2 cellular contexts compared by ENCODE assay signal in the genomic region with DNA sequence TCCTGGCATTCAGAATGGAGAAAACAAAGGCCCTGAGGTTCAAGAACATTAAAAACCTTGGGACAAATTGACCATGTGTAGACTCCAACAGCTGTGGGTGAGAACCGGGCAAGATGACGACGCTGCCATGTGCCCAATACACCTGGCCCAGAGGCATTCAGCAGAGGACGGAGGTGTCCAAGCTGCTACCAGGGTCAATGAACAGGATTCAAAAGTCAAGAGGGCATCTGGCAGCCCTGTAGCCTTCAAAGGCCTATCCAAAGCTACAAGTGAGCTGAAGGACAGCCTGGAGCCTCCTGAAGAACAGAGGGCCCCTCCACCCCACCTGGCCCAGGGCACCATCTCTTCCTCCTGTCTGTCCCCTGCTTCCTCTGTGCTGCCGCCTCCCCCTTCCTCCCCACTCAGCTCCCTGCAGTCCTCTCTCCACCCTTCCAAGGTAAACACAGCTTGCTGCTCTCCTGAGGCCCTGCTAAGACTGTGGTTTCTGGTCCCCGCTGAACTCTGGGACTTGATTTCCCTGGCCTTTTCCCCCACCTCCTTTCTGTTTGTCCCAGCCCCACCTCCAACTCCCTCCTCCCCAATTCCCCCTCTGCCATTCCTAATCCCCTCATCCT.
TF ChIP-seq lines count a peak whose summit lies in the region.

No MANE protein-coding gene starts in this region.

TF ChIP-seq in HepG2, 621 proteins besides CTCF, POLR2A, EP300 and RAD21:
- TF ChIP-seq, protein P1, sequence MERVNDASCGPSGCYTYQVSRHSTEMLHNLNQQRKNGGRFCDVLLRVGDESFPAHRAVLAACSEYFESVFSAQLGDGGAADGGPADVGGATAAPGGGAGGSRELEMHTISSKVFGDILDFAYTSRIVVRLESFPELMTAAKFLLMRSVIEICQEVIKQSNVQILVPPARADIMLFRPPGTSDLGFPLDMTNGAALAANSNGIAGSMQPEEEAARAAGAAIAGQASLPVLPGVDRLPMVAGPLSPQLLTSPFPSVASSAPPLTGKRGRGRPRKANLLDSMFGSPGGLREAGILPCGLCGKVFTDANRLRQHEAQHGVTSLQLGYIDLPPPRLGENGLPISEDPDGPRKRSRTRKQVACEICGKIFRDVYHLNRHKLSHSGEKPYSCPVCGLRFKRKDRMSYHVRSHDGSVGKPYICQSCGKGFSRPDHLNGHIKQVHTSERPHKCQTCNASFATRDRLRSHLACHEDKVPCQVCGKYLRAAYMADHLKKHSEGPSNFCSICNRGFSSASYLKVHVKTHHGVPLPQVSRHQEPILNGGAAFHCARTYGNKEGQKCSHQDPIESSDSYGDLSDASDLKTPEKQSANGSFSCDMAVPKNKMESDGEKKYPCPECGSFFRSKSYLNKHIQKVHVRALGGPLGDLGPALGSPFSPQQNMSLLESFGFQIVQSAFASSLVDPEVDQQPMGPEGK (CRISPR knock-in tag; IDR thresholded peaks at IDR 0.05), result peak; percentile 27; the same call in 1 of the 2 replicates
- TF ChIP-seq FOXA1 (IDR thresholded peaks at IDR 0.05), result no peak
- peak; percentile 61 for TF ChIP-seq FOXA1 (CRISPR knock-in tag; IDR thresholded peaks at IDR 0.05)
- TF ChIP-seq ZNF263 (CRISPR knock-in tag; IDR thresholded peaks at IDR 0.05), result peak; percentile 96
- TF ChIP-seq, protein P2, sequence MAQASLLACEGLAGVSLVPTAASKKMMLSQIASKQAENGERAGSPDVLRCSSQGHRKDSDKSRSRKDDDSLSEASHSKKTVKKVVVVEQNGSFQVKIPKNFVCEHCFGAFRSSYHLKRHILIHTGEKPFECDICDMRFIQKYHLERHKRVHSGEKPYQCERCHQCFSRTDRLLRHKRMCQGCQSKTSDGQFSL (CRISPR knock-in tag; IDR thresholded peaks at IDR 0.05), result no peak
- no peak for TF ChIP-seq GABPA (IDR thresholded peaks at IDR 0.05; ENCODE audit: low read depth, low read length)
- no peak for TF ChIP-seq GABPA (CRISPR knock-in tag; IDR thresholded peaks at IDR 0.05; ENCODE audit: low read depth)
- peak; percentile 20; the same call in 1 of the 2 replicates for TF ChIP-seq ZNF292 (CRISPR knock-in tag; IDR thresholded peaks at IDR 0.05; ENCODE audit: borderline replicate concordance, low read depth)
- no peak for TF ChIP-seq SP1 (IDR thresholded peaks at IDR 0.05)
- TF ChIP-seq SP1 (CRISPR knock-in tag; IDR thresholded peaks at IDR 0.05), result no peak
- TF ChIP-seq MAFG (CRISPR knock-in tag; IDR thresholded peaks at IDR 0.05), result no peak
- peak; percentile 52; the same call in 1 of the 2 replicates for TF ChIP-seq FOXA3 (CRISPR knock-in tag; IDR thresholded peaks at IDR 0.05)
TF ChIP-seq in HepG2: peak in this region for 5.

TF ChIP-seq in WTC11, 78 proteins besides CTCF, POLR2A, EP300 and RAD21 (continued from another document):
- TF ChIP-seq, protein P3, sequence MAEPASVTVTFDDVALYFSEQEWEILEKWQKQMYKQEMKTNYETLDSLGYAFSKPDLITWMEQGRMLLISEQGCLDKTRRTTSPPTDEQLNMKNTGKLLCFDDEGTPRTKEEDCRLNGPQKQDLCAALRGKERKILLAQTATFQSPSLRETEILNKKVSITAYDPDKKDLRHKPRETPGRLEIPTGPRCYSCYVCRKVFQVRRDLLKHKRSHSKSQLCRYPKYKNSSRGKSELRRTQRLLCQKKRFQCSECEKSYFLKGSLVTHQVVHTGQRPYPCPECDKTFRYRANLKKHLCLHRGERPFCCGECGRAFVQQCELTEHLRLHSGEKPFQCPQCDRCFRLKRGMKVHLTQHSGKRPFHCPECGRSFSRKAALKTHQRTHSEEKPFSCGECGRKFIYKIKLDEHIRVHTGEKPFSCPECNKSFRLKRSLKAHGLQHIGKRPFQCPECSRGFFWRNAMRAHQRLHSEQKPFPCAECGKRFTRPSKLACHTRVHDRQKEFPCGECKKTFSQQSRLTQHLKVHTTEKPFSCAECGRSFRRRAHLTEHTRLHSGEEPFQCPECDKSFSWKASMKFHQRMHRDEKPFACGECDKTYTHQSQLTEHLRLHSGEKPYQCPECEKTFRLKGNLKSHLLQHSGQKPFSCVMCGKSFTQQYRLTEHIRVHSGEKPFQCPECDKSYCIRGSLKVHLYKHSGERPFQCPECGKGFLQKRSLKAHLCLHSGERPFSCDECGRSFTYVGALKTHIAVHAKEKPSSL (CRISPR knock-in tag; conservative IDR thresholded peaks at IDR 0.05), result no peak
- TF ChIP-seq, protein P4, sequence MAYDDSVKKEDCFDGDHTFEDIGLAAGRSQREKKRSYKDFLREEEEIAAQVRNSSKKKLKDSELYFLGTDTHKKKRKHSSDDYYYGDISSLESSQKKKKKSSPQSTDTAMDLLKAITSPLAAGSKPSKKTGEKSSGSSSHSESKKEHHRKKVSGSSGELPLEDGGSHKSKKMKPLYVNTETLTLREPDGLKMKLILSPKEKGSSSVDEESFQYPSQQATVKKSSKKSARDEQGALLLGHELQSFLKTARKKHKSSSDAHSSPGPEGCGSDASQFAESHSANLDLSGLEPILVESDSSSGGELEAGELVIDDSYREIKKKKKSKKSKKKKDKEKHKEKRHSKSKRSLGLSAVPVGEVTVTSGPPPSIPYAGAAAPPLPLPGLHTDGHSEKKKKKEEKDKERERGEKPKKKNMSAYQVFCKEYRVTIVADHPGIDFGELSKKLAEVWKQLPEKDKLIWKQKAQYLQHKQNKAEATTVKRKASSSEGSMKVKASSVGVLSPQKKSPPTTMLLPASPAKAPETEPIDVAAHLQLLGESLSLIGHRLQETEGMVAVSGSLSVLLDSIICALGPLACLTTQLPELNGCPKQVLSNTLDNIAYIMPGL (CRISPR knock-in tag; IDR thresholded peaks at IDR 0.05), result no peak
